ENCODE assay signal across 1 cellular context in the genomic region with DNA sequence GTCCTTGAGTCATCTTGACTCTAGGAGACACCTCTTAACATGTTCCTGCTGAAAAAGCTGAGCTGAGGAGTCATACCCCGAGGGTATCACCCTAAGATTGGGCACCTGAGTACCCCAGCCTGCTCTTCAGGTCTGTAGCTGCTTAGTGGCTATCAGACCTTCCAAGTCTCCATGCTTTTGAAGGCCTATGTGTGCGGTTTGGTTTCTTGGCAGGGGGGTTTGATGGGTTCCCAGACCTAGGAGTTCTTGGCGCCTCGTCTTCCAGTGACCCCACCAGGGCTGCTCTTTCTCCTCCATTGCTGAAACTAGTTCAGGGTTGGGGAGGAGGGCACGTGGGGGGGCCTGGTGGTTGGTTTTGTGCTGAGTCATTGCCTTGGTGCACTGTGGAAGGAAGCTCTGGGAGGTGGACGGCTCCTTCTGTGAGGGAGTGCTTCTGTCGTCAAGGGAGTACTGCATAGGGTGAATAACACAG.
TF ChIP-seq lines count a peak whose summit lies in the region.

No MANE protein-coding gene starts in this region.

TF ChIP-seq in K562, 482 proteins besides CTCF, POLR2A, EP300 and RAD21 (continued from another document and continues in another):
- TF ChIP-seq, protein P1, sequence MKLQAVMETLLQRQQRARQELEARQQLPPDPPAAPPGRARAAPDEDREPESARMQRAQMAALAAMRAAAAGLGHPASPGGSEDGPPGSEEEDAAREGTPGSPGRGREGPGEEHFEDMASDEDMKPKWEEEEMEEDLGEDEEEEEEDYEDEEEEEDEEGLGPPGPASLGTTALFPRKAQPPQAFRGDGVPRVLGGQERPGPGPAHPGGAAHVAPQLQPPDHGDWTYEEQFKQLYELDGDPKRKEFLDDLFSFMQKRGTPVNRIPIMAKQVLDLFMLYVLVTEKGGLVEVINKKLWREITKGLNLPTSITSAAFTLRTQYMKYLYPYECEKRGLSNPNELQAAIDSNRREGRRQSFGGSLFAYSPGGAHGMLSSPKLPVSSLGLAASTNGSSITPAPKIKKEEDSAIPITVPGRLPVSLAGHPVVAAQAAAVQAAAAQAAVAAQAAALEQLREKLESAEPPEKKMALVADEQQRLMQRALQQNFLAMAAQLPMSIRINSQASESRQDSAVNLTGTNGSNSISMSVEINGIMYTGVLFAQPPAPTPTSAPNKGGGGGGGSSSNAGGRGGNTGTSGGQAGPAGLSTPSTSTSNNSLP (IDR thresholded peaks at IDR 0.05; ENCODE audit: borderline replicate concordance, low read depth, low read length) = no peak
- TF ChIP-seq CBX2 (IDR thresholded peaks at IDR 0.05; ENCODE audit: insufficient read depth, low read length, poor library complexity, severe bottlenecking) (no peak), HDGF (IDR thresholded peaks at IDR 0.05) (peak; percentile 87), NFATC3 (IDR thresholded peaks at IDR 0.05) (no peak), SMC3 (conservative IDR thresholded peaks at IDR 0.05; ENCODE audit: insufficient read depth, low read depth, low read length) (no peak), PYGO2 (tag; IDR thresholded peaks at IDR 0.05) (no peak), MYBL2 (IDR thresholded peaks at IDR 0.05; ENCODE audit: low read depth) (no peak), MYBL2 (CRISPR knock-in tag; IDR thresholded peaks at IDR 0.05; ENCODE audit: borderline replicate concordance) (no peak), PPARD (CRISPR knock-in tag; IDR thresholded peaks at IDR 0.05) (no peak), GATA2 (CRISPR knock-in tag; IDR thresholded peaks at IDR 0.05) (no peak), SAFB2 (IDR thresholded peaks at IDR 0.05; ENCODE audit: borderline replicate concordance, low read depth, low read length, severe bottlenecking) (no peak), TFAM (CRISPR knock-in tag; conservative IDR thresholded peaks at IDR 0.05) (no peak), RAD51 (IDR thresholded peaks at IDR 0.05; ENCODE audit: borderline replicate concordance, low read depth) (peak; percentile 78), KAT7 (CRISPR knock-in tag; IDR thresholded peaks at IDR 0.05; ENCODE audit: borderline replicate concordance) (no peak), KLF10 (CRISPR knock-in tag; IDR thresholded peaks at IDR 0.05) (no peak), GATAD2A (IDR thresholded peaks at IDR 0.05) (peak; percentile 90; the same call in 1 of the 2 replicates), CEBPB (tag; IDR thresholded peaks at IDR 0.05) (no peak), ZNF124 (CRISPR knock-in tag; IDR thresholded peaks at IDR 0.05) (no peak), ZNF239 (CRISPR knock-in tag; IDR thresholded peaks at IDR 0.05) (no peak), ELF4 (CRISPR knock-in tag; IDR thresholded peaks at IDR 0.05) (no peak), ADNP (tag; IDR thresholded peaks at IDR 0.05) (no peak), BRCA1 (IDR thresholded peaks at IDR 0.05) (no peak), BRCA1 (CRISPR knock-in tag; IDR thresholded peaks at IDR 0.05) (no peak), RBM34 (IDR thresholded peaks at IDR 0.05; ENCODE audit: borderline replicate concordance, insufficient read depth, low read length) (no peak), KDM5B (IDR thresholded peaks at IDR 0.05; ENCODE audit: insufficient replicate concordance, low read depth, low read length) (no peak), PHTF2 (CRISPR knock-in tag; IDR thresholded peaks at IDR 0.05) (no peak), MTA1 (IDR thresholded peaks at IDR 0.05; ENCODE audit: borderline replicate concordance) (no peak), SPI1 (IDR thresholded peaks at IDR 0.05; ENCODE audit: borderline replicate concordance, low read depth, low read length) (0 out of 2 replicates have a peak, but pooled peaks have one; percentile 7), ZNF589 (CRISPR knock-in tag; IDR thresholded peaks at IDR 0.05; ENCODE audit: low read depth) (peak; percentile 50; the same call in 1 of the 2 replicates), TAL1 (IDR thresholded peaks at IDR 0.05) (no peak), NCOA2 (IDR thresholded peaks at IDR 0.05; ENCODE audit: partially characterized antibody in 2 of 2) (no peak), CHD2 (IDR thresholded peaks at IDR 0.05; ENCODE audit: low read depth, low read length) (no peak), SNIP1 (IDR thresholded peaks at IDR 0.05; ENCODE audit: low read depth) (no peak), RUNX1 (IDR thresholded peaks at IDR 0.05; ENCODE audit: low read depth) (no peak), XRCC5 (IDR thresholded peaks at IDR 0.05; ENCODE audit: low read depth, low read length) (no peak; the same call in 1 of the 2 replicates), SRSF3 (IDR thresholded peaks at IDR 0.05; ENCODE audit: insufficient read depth, low read length) (no peak), ZEB2 (IDR thresholded peaks at IDR 0.05) (0 out of 2 replicates have a peak, but pooled peaks have one; percentile 45), SMAD4 (CRISPR knock-in tag; conservative IDR thresholded peaks at IDR 0.05) (peak; percentile 62), CBFB (CRISPR knock-in tag; IDR thresholded peaks at IDR 0.05) (no peak), JUNB (CRISPR knock-in tag; conservative IDR thresholded peaks at IDR 0.05) (no peak), MAFF (IDR thresholded peaks at IDR 0.05; ENCODE audit: low read length) (peak; percentile 99), MTA2 (IDR thresholded peaks at IDR 0.05; ENCODE audit: low read depth) (no peak), CBFA2T3 (IDR thresholded peaks at IDR 0.05) (peak; percentile 51)
- TF ChIP-seq, protein P2, sequence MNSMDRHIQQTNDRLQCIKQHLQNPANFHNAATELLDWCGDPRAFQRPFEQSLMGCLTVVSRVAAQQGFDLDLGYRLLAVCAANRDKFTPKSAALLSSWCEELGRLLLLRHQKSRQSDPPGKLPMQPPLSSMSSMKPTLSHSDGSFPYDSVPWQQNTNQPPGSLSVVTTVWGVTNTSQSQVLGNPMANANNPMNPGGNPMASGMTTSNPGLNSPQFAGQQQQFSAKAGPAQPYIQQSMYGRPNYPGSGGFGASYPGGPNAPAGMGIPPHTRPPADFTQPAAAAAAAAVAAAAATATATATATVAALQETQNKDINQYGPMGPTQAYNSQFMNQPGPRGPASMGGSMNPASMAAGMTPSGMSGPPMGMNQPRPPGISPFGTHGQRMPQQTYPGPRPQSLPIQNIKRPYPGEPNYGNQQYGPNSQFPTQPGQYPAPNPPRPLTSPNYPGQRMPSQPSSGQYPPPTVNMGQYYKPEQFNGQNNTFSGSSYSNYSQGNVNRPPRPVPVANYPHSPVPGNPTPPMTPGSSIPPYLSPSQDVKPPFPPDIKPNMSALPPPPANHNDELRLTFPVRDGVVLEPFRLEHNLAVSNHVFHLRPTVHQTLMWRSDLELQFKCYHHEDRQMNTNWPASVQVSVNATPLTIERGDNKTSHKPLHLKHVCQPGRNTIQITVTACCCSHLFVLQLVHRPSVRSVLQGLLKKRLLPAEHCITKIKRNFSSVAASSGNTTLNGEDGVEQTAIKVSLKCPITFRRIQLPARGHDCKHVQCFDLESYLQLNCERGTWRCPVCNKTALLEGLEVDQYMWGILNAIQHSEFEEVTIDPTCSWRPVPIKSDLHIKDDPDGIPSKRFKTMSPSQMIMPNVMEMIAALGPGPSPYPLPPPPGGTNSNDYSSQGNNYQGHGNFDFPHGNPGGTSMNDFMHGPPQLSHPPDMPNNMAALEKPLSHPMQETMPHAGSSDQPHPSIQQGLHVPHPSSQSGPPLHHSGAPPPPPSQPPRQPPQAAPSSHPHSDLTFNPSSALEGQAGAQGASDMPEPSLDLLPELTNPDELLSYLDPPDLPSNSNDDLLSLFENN (IDR thresholded peaks at IDR 0.05; ENCODE audit: low read depth in 2 of 2, low read length in 2 of 2) = no peak
- TF ChIP-seq, protein P3, sequence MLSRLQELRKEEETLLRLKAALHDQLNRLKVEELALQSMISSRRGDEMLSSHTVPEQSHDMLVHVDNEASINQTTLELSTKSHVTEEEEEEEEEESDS (CRISPR knock-in tag; IDR thresholded peaks at IDR 0.05) = no peak
- TF ChIP-seq, protein P4, sequence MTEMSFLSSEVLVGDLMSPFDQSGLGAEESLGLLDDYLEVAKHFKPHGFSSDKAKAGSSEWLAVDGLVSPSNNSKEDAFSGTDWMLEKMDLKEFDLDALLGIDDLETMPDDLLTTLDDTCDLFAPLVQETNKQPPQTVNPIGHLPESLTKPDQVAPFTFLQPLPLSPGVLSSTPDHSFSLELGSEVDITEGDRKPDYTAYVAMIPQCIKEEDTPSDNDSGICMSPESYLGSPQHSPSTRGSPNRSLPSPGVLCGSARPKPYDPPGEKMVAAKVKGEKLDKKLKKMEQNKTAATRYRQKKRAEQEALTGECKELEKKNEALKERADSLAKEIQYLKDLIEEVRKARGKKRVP (CRISPR knock-in tag; IDR thresholded peaks at IDR 0.05) = 0 out of 2 replicates have a peak, but pooled peaks have one; percentile 8
- TF ChIP-seq, protein P5, sequence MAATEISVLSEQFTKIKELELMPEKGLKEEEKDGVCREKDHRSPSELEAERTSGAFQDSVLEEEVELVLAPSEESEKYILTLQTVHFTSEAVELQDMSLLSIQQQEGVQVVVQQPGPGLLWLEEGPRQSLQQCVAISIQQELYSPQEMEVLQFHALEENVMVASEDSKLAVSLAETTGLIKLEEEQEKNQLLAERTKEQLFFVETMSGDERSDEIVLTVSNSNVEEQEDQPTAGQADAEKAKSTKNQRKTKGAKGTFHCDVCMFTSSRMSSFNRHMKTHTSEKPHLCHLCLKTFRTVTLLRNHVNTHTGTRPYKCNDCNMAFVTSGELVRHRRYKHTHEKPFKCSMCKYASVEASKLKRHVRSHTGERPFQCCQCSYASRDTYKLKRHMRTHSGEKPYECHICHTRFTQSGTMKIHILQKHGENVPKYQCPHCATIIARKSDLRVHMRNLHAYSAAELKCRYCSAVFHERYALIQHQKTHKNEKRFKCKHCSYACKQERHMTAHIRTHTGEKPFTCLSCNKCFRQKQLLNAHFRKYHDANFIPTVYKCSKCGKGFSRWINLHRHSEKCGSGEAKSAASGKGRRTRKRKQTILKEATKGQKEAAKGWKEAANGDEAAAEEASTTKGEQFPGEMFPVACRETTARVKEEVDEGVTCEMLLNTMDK (IDR thresholded peaks at IDR 0.05; ENCODE audit: borderline replicate concordance, insufficient read depth, low read depth, low read length, poor library complexity, severe bottlenecking) = no peak
- TF ChIP-seq, protein P6, sequence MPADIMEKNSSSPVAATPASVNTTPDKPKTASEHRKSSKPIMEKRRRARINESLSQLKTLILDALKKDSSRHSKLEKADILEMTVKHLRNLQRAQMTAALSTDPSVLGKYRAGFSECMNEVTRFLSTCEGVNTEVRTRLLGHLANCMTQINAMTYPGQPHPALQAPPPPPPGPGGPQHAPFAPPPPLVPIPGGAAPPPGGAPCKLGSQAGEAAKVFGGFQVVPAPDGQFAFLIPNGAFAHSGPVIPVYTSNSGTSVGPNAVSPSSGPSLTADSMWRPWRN (IDR thresholded peaks at IDR 0.05; ENCODE audit: low read depth) = no peak
- TF ChIP-seq, protein P7, sequence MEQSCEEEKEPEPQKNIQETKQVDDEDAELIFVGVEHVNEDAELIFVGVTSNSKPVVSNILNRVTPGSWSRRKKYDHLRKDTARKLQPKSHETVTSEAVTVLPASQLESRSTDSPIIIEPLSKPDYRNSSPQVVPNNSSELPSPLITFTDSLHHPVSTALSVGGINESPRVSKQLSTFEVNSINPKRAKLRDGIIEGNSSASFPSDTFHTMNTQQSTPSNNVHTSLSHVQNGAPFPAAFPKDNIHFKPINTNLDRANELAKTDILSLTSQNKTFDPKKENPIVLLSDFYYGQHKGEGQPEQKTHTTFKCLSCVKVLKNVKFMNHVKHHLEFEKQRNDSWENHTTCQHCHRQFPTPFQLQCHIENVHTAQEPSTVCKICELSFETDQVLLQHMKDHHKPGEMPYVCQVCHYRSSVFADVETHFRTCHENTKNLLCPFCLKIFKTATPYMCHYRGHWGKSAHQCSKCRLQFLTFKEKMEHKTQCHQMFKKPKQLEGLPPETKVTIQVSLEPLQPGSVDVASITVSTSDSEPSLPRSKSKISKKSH (CRISPR knock-in tag; IDR thresholded peaks at IDR 0.05) = no peak
- TF ChIP-seq, protein P8, sequence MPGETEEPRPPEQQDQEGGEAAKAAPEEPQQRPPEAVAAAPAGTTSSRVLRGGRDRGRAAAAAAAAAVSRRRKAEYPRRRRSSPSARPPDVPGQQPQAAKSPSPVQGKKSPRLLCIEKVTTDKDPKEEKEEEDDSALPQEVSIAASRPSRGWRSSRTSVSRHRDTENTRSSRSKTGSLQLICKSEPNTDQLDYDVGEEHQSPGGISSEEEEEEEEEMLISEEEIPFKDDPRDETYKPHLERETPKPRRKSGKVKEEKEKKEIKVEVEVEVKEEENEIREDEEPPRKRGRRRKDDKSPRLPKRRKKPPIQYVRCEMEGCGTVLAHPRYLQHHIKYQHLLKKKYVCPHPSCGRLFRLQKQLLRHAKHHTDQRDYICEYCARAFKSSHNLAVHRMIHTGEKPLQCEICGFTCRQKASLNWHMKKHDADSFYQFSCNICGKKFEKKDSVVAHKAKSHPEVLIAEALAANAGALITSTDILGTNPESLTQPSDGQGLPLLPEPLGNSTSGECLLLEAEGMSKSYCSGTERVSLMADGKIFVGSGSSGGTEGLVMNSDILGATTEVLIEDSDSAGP (CRISPR knock-in tag; IDR thresholded peaks at IDR 0.05) = no peak
- TF ChIP-seq, protein P9, sequence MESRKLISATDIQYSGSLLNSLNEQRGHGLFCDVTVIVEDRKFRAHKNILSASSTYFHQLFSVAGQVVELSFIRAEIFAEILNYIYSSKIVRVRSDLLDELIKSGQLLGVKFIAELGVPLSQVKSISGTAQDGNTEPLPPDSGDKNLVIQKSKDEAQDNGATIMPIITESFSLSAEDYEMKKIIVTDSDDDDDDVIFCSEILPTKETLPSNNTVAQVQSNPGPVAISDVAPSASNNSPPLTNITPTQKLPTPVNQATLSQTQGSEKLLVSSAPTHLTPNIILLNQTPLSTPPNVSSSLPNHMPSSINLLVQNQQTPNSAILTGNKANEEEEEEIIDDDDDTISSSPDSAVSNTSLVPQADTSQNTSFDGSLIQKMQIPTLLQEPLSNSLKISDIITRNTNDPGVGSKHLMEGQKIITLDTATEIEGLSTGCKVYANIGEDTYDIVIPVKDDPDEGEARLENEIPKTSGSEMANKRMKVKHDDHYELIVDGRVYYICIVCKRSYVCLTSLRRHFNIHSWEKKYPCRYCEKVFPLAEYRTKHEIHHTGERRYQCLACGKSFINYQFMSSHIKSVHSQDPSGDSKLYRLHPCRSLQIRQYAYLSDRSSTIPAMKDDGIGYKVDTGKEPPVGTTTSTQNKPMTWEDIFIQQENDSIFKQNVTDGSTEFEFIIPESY (CRISPR knock-in tag; IDR thresholded peaks at IDR 0.05) = no peak
- TF ChIP-seq, protein P10, sequence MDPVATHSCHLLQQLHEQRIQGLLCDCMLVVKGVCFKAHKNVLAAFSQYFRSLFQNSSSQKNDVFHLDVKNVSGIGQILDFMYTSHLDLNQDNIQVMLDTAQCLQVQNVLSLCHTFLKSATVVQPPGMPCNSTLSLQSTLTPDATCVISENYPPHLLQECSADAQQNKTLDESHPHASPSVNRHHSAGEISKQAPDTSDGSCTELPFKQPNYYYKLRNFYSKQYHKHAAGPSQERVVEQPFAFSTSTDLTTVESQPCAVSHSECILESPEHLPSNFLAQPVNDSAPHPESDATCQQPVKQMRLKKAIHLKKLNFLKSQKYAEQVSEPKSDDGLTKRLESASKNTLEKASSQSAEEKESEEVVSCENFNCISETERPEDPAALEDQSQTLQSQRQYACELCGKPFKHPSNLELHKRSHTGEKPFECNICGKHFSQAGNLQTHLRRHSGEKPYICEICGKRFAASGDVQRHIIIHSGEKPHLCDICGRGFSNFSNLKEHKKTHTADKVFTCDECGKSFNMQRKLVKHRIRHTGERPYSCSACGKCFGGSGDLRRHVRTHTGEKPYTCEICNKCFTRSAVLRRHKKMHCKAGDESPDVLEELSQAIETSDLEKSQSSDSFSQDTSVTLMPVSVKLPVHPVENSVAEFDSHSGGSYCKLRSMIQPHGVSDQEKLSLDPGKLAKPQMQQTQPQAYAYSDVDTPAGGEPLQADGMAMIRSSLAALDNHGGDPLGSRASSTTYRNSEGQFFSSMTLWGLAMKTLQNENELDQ (CRISPR knock-in tag; IDR thresholded peaks at IDR 0.05; ENCODE audit: borderline replicate concordance) = no peak
